Comparison of ENCODE assay signal across 1 cellular context in genomic region chr12:57388425-57388824, GRCh38.
TF ChIP-seq lines count a peak whose summit lies in the region.

No MANE protein-coding gene starts in this region.

TF ChIP-seq in SK-N-SH, 30 proteins besides CTCF, POLR2A, EP300 and RAD21 (continued from another document):
- TF ChIP-seq REST (IDR thresholded peaks at IDR 0.05; ENCODE audit: low read depth, low read length) = no peak
- no peak for TF ChIP-seq RXRA (IDR thresholded peaks at IDR 0.05; ENCODE audit: borderline replicate concordance, low read depth)
